Comparison of ENCODE assay signal across 8 cellular contexts in the genomic region with DNA sequence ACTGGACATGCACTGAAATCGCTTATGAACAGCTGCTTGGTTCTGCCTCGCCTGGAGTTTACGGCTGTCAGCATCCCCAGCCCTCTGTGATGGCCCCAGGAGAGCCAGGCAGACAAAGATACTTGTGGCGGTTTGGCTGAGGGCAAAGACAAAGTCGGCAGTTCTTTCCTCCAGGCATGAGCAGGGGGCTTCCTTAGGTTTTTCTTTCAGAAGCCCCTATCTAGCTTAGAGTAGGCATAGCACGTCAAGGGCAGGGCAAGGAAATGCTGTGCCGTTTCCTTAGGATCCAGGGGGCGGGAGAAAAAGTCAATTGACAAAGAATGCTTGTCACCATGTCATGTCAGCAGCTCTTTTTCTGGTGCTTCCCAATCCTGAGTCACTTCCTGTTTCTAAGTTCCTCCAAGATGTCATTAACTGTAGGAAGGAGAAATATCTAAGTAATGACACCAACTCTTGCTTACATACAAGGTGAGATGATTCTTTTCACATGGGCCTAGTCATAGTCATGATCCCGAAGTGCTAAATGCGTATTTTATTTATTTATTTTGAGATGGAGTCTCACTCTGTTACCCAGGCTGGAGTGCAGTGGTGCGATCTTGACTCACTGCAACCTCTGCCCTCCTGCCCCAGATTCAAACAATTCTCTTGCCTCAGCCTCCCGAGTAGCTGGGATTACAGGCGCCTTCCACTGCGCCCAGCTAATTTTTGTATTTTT. TPM values are rescaled to one million over a fixed set of nuclear protein-coding genes. Genes with fewer than 3 reads are reported as not detected.
A peak's percentile ranks its signal among the peaks of the same experiment; 100 is the strongest.
DNase-seq lines count a peak whose midpoint lies in the region; ATAC-seq lines count a peak whose summit lies in the region.

No MANE protein-coding gene starts in this region.

- no peaks in the 10 kb centered on the region for H3K9me3 ChIP-seq in ectodermal cell (ENCODE audit: control insufficient read depth, low read length)
- no peaks in the 10 kb centered on the region for H3K9me3 ChIP-seq in naive thymus-derived CD4-positive, alpha-beta T cell (ENCODE audit: control insufficient read depth in 2 of 3, low read length in 3 of 3)

- H3K9me3 Mint-ChIP-seq in naive thymus-derived CD4-positive, alpha-beta T cell, result no peaks in the 10 kb centered on the region

- ATAC-seq in naive thymus-derived CD4-positive, alpha-beta T cell, result peak; percentile 86
- no peak for ATAC-seq in GM21825 (IDR thresholded peaks at IDR 0.05; ENCODE audit: unreplicated experiment)
- ATAC-seq in HG02840 (IDR thresholded peaks at IDR 0.05; ENCODE audit: low FRiP score, unreplicated experiment), result no peak

- no peak overlapping the region for H3K27ac Mint-ChIP-seq in naive thymus-derived CD4-positive, alpha-beta T cell

- DNase-seq in AML-193 (lab: John Stamatoyannopoulos, UW) (peak; percentile 78 to 90), NCI-H69 (lab: John Stamatoyannopoulos, UW) (peak; percentile 51), HUDEP-2 (lab: John Stamatoyannopoulos, UW; ENCODE audit: unreplicated experiment in 76 of 76) (no peak), GM19238 (ENCODE audit: insufficient read length, low spot score) (no peak)
- no peak for DNase-seq in naive thymus-derived CD4-positive, alpha-beta T cell

- H3K36me3 Mint-ChIP-seq in naive thymus-derived CD4-positive, alpha-beta T cell, result no peaks in the 10 kb centered on the region

- no peaks in the 10 kb centered on the region for H3K27me3 ChIP-seq in ectodermal cell (ENCODE audit: control insufficient read depth, insufficient read depth, low read length, poor library complexity, severe bottlenecking)
- no peaks in the 10 kb centered on the region for H3K27me3 ChIP-seq in naive thymus-derived CD4-positive, alpha-beta T cell (ENCODE audit: control insufficient read depth in 2 of 2, insufficient read depth in 2 of 2, low read length in 2 of 2)

- POLR2A ChIA-PET in naive thymus-derived CD4-positive, alpha-beta T cell (lab: Charles Lee), result no interaction called here

- peaks cover 10% of the 10 kb centered on the region for H3K36me3 ChIP-seq in ectodermal cell (ENCODE audit: control insufficient read depth, insufficient read depth, low read length)
- H3K36me3 ChIP-seq in naive thymus-derived CD4-positive, alpha-beta T cell (ENCODE audit: control insufficient read depth in 2 of 3, insufficient read depth in 3 of 3, low read length in 3 of 3), result no peaks in the 10 kb centered on the region

- no peak overlapping the region for H3K4me3 Mint-ChIP-seq in naive thymus-derived CD4-positive, alpha-beta T cell

- H3K4me1 Mint-ChIP-seq in naive thymus-derived CD4-positive, alpha-beta T cell, result peaks cover 0 to 13% (median 0%) of the 10 kb centered on the region in 7 donors

- intact Hi-C loops in naive thymus-derived CD4-positive, alpha-beta T cell (cut with micrococcal nuclease), result no loop called here

- CTCF ChIA-PET in naive thymus-derived CD4-positive, alpha-beta T cell (lab: Charles Lee), result no interaction called here

- peak overlapping the region; percentile 72 for H3K27ac ChIP-seq in ectodermal cell (ENCODE audit: insufficient read depth, low read depth, low read length, poor library complexity, severe bottlenecking)
- H3K27ac ChIP-seq in naive thymus-derived CD4-positive, alpha-beta T cell (ENCODE audit: low read depth, low read length), result no peak overlapping the region

- peaks cover 6% of the 10 kb centered on the region for H3K4me1 ChIP-seq in ectodermal cell (ENCODE audit: control insufficient read depth, insufficient read depth, low read length)
- H3K4me1 ChIP-seq in naive thymus-derived CD4-positive, alpha-beta T cell (ENCODE audit: control insufficient read depth in 2 of 2, insufficient read depth in 2 of 2, low read length in 2 of 2), result no peaks in the 10 kb centered on the region

- H3K27me3 Mint-ChIP-seq in naive thymus-derived CD4-positive, alpha-beta T cell, result peaks cover 0 to 3% (median 0%) of the 10 kb centered on the region in 5 donors

- H3K4me3 ChIP-seq in ectodermal cell (ENCODE audit: insufficient read depth, low read depth, low read length), result no peak overlapping the region
- H3K4me3 ChIP-seq in naive thymus-derived CD4-positive, alpha-beta T cell (ENCODE audit: low read length), result no peak overlapping the region

- WGBS in ectodermal cell, 2 experiments, result 76 to 81% methylated on average over 13 of the region's 14 CpGs

RNA-seq across cellular contexts. Expression of gene GJC1, which starts 35.2 kb away (rescaled TPM):
- polyA plus RNA-seq in ectodermal cell (2013, experiment 1 of 4), result 81.6 TPM
- 90.5 TPM for polyA plus RNA-seq in ectodermal cell (2013, experiment 2 of 4)
- 67.7 TPM for polyA plus RNA-seq in ectodermal cell (2013, experiment 3 of 4)
- polyA plus RNA-seq in ectodermal cell (2013, experiment 4 of 4), result 71.5 TPM
- 1 to 10 TPM in 1 of 5 experiments, under 1 TPM in 1, not detected in 3; 0.20 to 1.4 TPM for total RNA-seq in naive thymus-derived CD4-positive, alpha-beta T cell
- polyA plus RNA-seq in naive thymus-derived CD4-positive, alpha-beta T cell, result not detected

RNA-seq across cellular contexts. Expression of gene ADAM11, which starts 36.1 kb away (rescaled TPM):
- polyA plus RNA-seq in ectodermal cell (2013, experiment 1 of 4), result 9.5 TPM
- 9.9 TPM for polyA plus RNA-seq in ectodermal cell (2013, experiment 2 of 4)
- polyA plus RNA-seq in ectodermal cell (2013, experiment 3 of 4), result 6.6 TPM
- polyA plus RNA-seq in ectodermal cell (2013, experiment 4 of 4), result 7.2 TPM
- total RNA-seq in naive thymus-derived CD4-positive, alpha-beta T cell, result 1 to 10 TPM in 1 of 5 experiments, under 1 TPM in 4; 0.22 to 1.5 (median 0.66) TPM
- under 1 TPM in 1 of 2 donors, not detected in 1; 0.08 TPM for polyA plus RNA-seq in naive thymus-derived CD4-positive, alpha-beta T cell

RNA-seq across cellular contexts. Expression of gene HIGD1B, which starts 52.8 kb away (rescaled TPM):
- not detected for polyA plus RNA-seq in ectodermal cell (2013, experiment 1 of 4)
- not detected for polyA plus RNA-seq in ectodermal cell (2013, experiment 2 of 4)
- polyA plus RNA-seq in ectodermal cell (2013, experiment 3 of 4), result not detected
- polyA plus RNA-seq in ectodermal cell (2013, experiment 4 of 4), result not detected
- total RNA-seq in naive thymus-derived CD4-positive, alpha-beta T cell, result not detected
- not detected for polyA plus RNA-seq in naive thymus-derived CD4-positive, alpha-beta T cell

Comparison
In these comparisons a context has a peak if more than half of its experiments do, and no peak if none do; other contexts are left out.
1. DNase-seq: peak in AML-193 (2 of 2) and NCI-H69 (single experiment); none in naive thymus-derived CD4-positive, alpha-beta T cell (0 of 9), HUDEP-2 (0 of 76) and GM19238 (single experiment).